8 cellular contexts compared by ENCODE assay signal in the genomic region with DNA sequence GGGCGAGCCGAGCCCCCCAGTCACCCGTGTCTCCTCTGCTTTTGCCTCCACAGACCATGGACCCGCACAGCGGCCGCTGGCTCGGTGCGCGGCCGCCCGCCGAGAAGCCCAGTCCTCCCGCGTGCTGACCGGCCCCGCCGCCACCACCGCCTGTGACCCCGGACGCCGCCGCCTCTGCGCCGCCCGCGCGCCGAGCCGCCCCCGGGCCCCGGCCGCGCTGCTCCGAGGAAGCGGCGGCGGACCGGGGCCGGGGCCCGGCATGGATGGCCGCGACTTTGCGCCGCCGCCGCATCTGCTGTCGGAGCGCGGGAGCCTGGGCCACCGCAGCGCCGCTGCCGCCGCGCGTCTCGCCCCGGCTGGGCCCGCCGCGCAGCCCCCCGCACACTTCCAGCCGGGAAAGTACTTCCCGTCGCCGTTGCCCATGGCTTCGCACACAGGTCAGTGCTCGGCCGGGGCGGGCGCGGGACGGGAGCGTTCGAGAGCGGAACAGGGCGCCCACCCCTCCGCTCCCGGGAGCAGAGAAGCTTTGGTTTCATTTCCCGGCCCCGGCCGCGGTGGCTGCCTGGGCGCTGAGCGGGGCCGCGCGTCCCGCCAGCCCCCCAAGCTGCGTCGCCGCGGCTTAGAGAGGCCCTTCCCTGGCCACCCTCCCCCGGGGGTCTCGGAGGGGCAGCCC. TPM values are rescaled to one million over a fixed set of nuclear protein-coding genes. Genes with fewer than 3 reads are reported as not detected.
A peak's percentile ranks its signal among the peaks of the same experiment; 100 is the strongest.
DNase-seq lines count a peak whose midpoint lies in the region; ATAC-seq, FAIRE-seq and TF ChIP-seq lines count a peak whose summit lies in the region.

No MANE protein-coding gene starts in this region.

- ATAC-seq in HepG2 (no peak), HG02642 (IDR thresholded peaks at IDR 0.05; ENCODE audit: poor library complexity, unreplicated experiment) (no peak)

- H3K4me3 ChIP-seq in astrocyte of the cerebellum (ENCODE audit: low read depth, low read length) (peak overlapping the region; percentile 50), HepG2 (replicated peaks in 1 of 3; ENCODE audit: insufficient read depth in 1 of 3, low read depth in 2 of 3, low read length in 3 of 3) (peak overlapping the region; percentile 72 to 87 (median 74); a peak in 5 of 6 replicates), tibial nerve (peak overlapping the region; percentile 56 to 89 (median 78))

- peaks cover 53% of the 10 kb centered on the region for H3K27me3 Mint-ChIP-seq in activated naive CD4-positive, alpha-beta T cell treated with anti-CD3 and anti-CD28 coated beads for 36 hours (ENCODE audit: low read depth)

- no peak for DNase-seq in activated naive CD4-positive, alpha-beta T cell treated with anti-CD3 and anti-CD28 coated beads for 36 hours
- DNase-seq in activated naive CD4-positive, alpha-beta T cell (lab: John Stamatoyannopoulos, UW), result no peak
- DNase-seq in astrocyte of the cerebellum (ENCODE audit: low read depth) (no peak), HepG2 (ENCODE audit: low spot score) (no peak), tibial nerve (ENCODE audit: low spot score in 2 of 2) (no peak), NCI-H128 (lab: John Stamatoyannopoulos, UW; ENCODE audit: unreplicated experiment) (no peak)
- no peak for DNase-seq in stimulated activated CD4-positive, alpha-beta T cell treated with anti-CD3 and anti-CD28 coated beads, Interleukin-4, amount 100 ng/mL, for 24 hours

- H3K4me1 Mint-ChIP-seq in activated naive CD4-positive, alpha-beta T cell treated with anti-CD3 and anti-CD28 coated beads for 36 hours (ENCODE audit: low read depth), result peaks cover 23% of the 10 kb centered on the region

- H3K27ac ChIP-seq in HepG2 (ENCODE audit: extremely low read length, insufficient read depth, low read length) (peak overlapping the region; percentile 45), tibial nerve (peak overlapping the region; percentile 90 to 99 (median 94))

- under 1% methylated on average over 24 of the region's 95 CpGs for WGBS in HepG2 (ENCODE audit: low lambda C conversion rate)
- 0 to 3% methylated on average over 4 to 32 of the region's 95 CpGs for WGBS in tibial nerve, 2 donors

- H3K4me1 ChIP-seq in HepG2 (ENCODE audit: insufficient read depth, low read length) (peaks cover 70% of the 10 kb centered on the region), tibial nerve (peaks cover 0 to 56% (median 44%) of the 10 kb centered on the region in 4 donors)

- H2AFZ ChIP-seq in HepG2 (ENCODE audit: low read length), result no peak overlapping the region

- TF ChIP-seq POLR2A in HepG2 (IDR thresholded peaks at IDR 0.05; ENCODE audit: insufficient read depth in 1 of 2, low read depth in 2 of 2, low read length in 2 of 2) (no peak), tibial nerve (IDR thresholded peaks at IDR 0.05) (no peak)

- H3K27ac Mint-ChIP-seq in activated naive CD4-positive, alpha-beta T cell treated with anti-CD3 and anti-CD28 coated beads for 36 hours, result no peak overlapping the region

- H3K27me3 ChIP-seq in HepG2 (ENCODE audit: control insufficient read depth in 1 of 2, insufficient read depth in 2 of 2, low read length in 2 of 2) (peaks cover 3 to 59% of the 10 kb centered on the region in 2 experiments; a peak in 4 of 5 replicates), tibial nerve (no peaks in the 10 kb centered on the region)

- POLR2A ChIA-PET in HepG2 (lab: Yijun Ruan, JAX), result interaction anchor here (1.2 to 1.6 kb wide), 3 partner anchors 8 to 104 kb away, joined by 3 to 4 read pairs (median 4); a partner anchor contains a TSS

- H3K9me3 ChIP-seq in HepG2 (ENCODE audit: low read length) (no peaks in the 10 kb centered on the region), tibial nerve (no peaks in the 10 kb centered on the region)

- TF ChIP-seq CTCF in astrocyte of the cerebellum (IDR thresholded peaks at IDR 0.05; ENCODE audit: low read depth, low read length, missing control alignments), result no peak
- TF ChIP-seq CTCF in HepG2 (CRISPR knock-in tag; IDR thresholded peaks at IDR 0.05), result no peak
- TF ChIP-seq CTCF in tibial nerve (IDR thresholded peaks at IDR 0.05), result no peak

- H3K9ac ChIP-seq in HepG2 (ENCODE audit: insufficient read depth, low read depth, low read length), result peak overlapping the region; percentile 61

- intact Hi-C loops in activated naive CD4-positive, alpha-beta T cell treated with anti-CD3 and anti-CD28 coated beads for 36 hours (cut with micrococcal nuclease), result loop anchor here (5.0 to 10.0 kb wide), 2 partner anchors 83 to 145 kb away; no protein-coding TSS in a partner anchor
- intact Hi-C loops in HepG2 (cut with micrococcal nuclease; ENCODE audit: unreplicated experiment), result loop anchor here (5.0 to 10.0 kb wide), 2 partner anchors 83 to 115 kb away; a partner anchor contains a TSS

- CTCF ChIA-PET in activated naive CD4-positive, alpha-beta T cell treated with anti-CD3 and anti-CD28 coated beads for 36 hours (lab: Charles Lee), result no interaction called here
- CTCF ChIA-PET in HepG2 (lab: Yijun Ruan, JAX; ENCODE audit: low intra/inter-chr PET ratio, low total read pairs), result no interaction called here

- no peak for FAIRE-seq in HepG2 (lab: Jason Lieb, UNC)

- peak overlapping the region; percentile 69 for H3K4me2 ChIP-seq in HepG2 (ENCODE audit: low read depth, low read length)

- BruUV-seq in HepG2 (replicated peaks; lab: Mats Ljungman, UMichigan), result no TSS peak

- peaks cover 4% of the 10 kb centered on the region for H4K20me1 ChIP-seq in HepG2 (ENCODE audit: insufficient read depth, low read length)

- TF ChIP-seq EP300 in HepG2 (IDR thresholded peaks at IDR 0.05; ENCODE audit: low read depth in 2 of 2, low read length in 2 of 2), result no peak
- no peak for TF ChIP-seq EP300 in HepG2 (CRISPR knock-in tag; IDR thresholded peaks at IDR 0.05; ENCODE audit: borderline replicate concordance)
- TF ChIP-seq EP300 in tibial nerve (IDR thresholded peaks at IDR 0.05), result no peak

- no peaks in the 10 kb centered on the region for H3K9me3 Mint-ChIP-seq in activated naive CD4-positive, alpha-beta T cell treated with anti-CD3 and anti-CD28 coated beads for 36 hours

- no peaks in the 10 kb centered on the region for H3K36me3 ChIP-seq in HepG2 (replicated peaks in 1 of 2; ENCODE audit: control insufficient read depth in 1 of 2, insufficient read depth in 2 of 2, low read length in 2 of 2)
- H3K36me3 ChIP-seq in tibial nerve, result no peaks in the 10 kb centered on the region

- in situ Hi-C loops in astrocyte of the cerebellum (cut with HindIII; ENCODE audit: low sequenced_read_pairs), result loop anchor here (5.0 to 10.0 kb wide), 2 partner anchors 113 to 115 kb away; a partner anchor contains a TSS
- in situ Hi-C loops in HepG2 (cut with HindIII; ENCODE audit: extremely low pct_ligation_motif_present, low pct_unique_long_range_greater_than_20kb), result loop anchor here (5.0 kb wide), 1 partner anchor 92 kb away; no protein-coding TSS in a partner anchor

- no peaks in the 10 kb centered on the region for H3K36me3 Mint-ChIP-seq in activated naive CD4-positive, alpha-beta T cell treated with anti-CD3 and anti-CD28 coated beads for 36 hours (ENCODE audit: low read depth)

- H3K79me2 ChIP-seq in HepG2 (ENCODE audit: insufficient read depth, low read length), result peaks cover 25% of the 10 kb centered on the region

- TF ChIP-seq RAD21 in HepG2 (CRISPR knock-in tag; IDR thresholded peaks at IDR 0.05), result no peak

- H3K4me3 Mint-ChIP-seq in activated naive CD4-positive, alpha-beta T cell treated with anti-CD3 and anti-CD28 coated beads for 36 hours, result peak overlapping the region; percentile 51

TF ChIP-seq in HepG2, 621 proteins besides CTCF, POLR2A, EP300 and RAD21 (continues in another document):
- TF ChIP-seq, protein P1, sequence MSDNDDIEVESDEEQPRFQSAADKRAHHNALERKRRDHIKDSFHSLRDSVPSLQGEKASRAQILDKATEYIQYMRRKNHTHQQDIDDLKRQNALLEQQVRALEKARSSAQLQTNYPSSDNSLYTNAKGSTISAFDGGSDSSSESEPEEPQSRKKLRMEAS (IDR thresholded peaks at IDR 0.05), result 0 out of 2 replicates have a peak, but pooled peaks have one; percentile 7
- peak; percentile 19; the same call in 1 of the 2 replicates for TF ChIP-seq TAF1 (CRISPR knock-in tag; IDR thresholded peaks at IDR 0.05)
- 0 out of 2 replicates have a peak, but pooled peaks have one; percentile 28 for TF ChIP-seq SMAD1 (CRISPR knock-in tag; IDR thresholded peaks at IDR 0.05; ENCODE audit: borderline replicate concordance, low read depth)
- 0 out of 4 replicates have a peak, but pooled peaks of 1 of the 2 experiments have one; percentile 20 for TF ChIP-seq KLF16 (CRISPR knock-in tag; IDR thresholded peaks at IDR 0.05)
- no peak for TF ChIP-seq HNF4G (IDR thresholded peaks at IDR 0.05; ENCODE audit: borderline replicate concordance, low read depth, low read length)
- 0 out of 2 replicates have a peak, but pooled peaks have one; percentile 36 for TF ChIP-seq HNF4G (CRISPR knock-in tag; IDR thresholded peaks at IDR 0.05; ENCODE audit: borderline replicate concordance, low read depth)

RNA-seq across cellular contexts. Expression of a gene that starts 4.4 kb away (rescaled TPM):
- under 1 TPM in 1 of 2 experiments, not detected in 1; 0.02 TPM for total RNA-seq in activated naive CD4-positive, alpha-beta T cell treated with anti-CD3 and anti-CD28 coated beads for 36 hours
- 0.94 and 1.7 TPM in 2 replicates for total RNA-seq in HepG2 (2016; rRNA removed; fragmentation: Illumina TruSeq; extraction: Trizol)
- 1.4 and 1.8 TPM in 2 replicates for total RNA-seq in HepG2 (2016; cell fraction: cytosol; rRNA removed; fragmentation: Illumina TruSeq; extraction: Trizol; ENCODE audit: low read depth)
- 1.2 and 1.8 TPM in 2 replicates for total RNA-seq in HepG2 (2016; cell fraction: insoluble cytoplasmic fraction; rRNA removed; fragmentation: Illumina TruSeq; extraction: Trizol)
- 1.2 and 1.9 TPM in 2 replicates for total RNA-seq in HepG2 (2016; cell fraction: membrane; rRNA removed; fragmentation: Illumina TruSeq; extraction: Trizol)
- 2.8 and 3.9 TPM in 2 replicates for total RNA-seq in HepG2 (2016; cell fraction: nucleus; rRNA removed; fragmentation: Illumina TruSeq; extraction: Trizol)
- 1.4 TPM in 2 replicates for polyA plus RNA-seq in HepG2 (2011; rRNA removed)
- polyA plus RNA-seq in HepG2 (2011; cell fraction: cytosol; rRNA removed), result 0.42 and 0.64 TPM in 2 replicates
- polyA plus RNA-seq in HepG2 (2011; cell fraction: nucleus; rRNA removed), result 15.9 and 22.2 TPM in 2 replicates
- polyA plus RNA-seq in HepG2 (2012), result 1.8 and 2.5 TPM in 2 replicates
- polyA plus RNA-seq in HepG2 (2016; cell fraction: cytosol; fragmentation: Illumina TruSeq; extraction: Trizol; ENCODE audit: low read depth), result 1.1 and 1.4 TPM in 2 replicates
- polyA plus RNA-seq in HepG2 (2016; cell fraction: insoluble cytoplasmic fraction; fragmentation: Illumina TruSeq; extraction: Trizol; ENCODE audit: low read depth), result 1.3 and 1.9 TPM in 2 replicates
- polyA plus RNA-seq in HepG2 (2016; cell fraction: membrane; fragmentation: Illumina TruSeq; extraction: Trizol; ENCODE audit: low read depth), result 1.9 and 2.3 TPM in 2 replicates
- polyA plus RNA-seq in HepG2 (2016; cell fraction: nucleus; fragmentation: Illumina TruSeq; extraction: Trizol; ENCODE audit: insufficient read depth, low read depth), result 9.5 and 11.0 TPM in 2 replicates
- polyA minus RNA-seq in HepG2 (2011; rRNA and poly(A)+ RNA removed; ENCODE audit: low replicate concordance), result 1.7 and 5.4 TPM in 2 replicates
- 1.1 and 1.9 TPM in 2 replicates for polyA minus RNA-seq in HepG2 (2011; cell fraction: cytosol; rRNA and poly(A)+ RNA removed)
- polyA minus RNA-seq in HepG2 (2011; cell fraction: nucleus; rRNA and poly(A)+ RNA removed), result 5.5 and 5.9 TPM in 2 replicates
- 10 to 100 TPM; 15.1 to 38.7 (median 27.4) TPM for total RNA-seq in tibial nerve
